18 cellular contexts compared by ENCODE assay signal in the genomic region with DNA sequence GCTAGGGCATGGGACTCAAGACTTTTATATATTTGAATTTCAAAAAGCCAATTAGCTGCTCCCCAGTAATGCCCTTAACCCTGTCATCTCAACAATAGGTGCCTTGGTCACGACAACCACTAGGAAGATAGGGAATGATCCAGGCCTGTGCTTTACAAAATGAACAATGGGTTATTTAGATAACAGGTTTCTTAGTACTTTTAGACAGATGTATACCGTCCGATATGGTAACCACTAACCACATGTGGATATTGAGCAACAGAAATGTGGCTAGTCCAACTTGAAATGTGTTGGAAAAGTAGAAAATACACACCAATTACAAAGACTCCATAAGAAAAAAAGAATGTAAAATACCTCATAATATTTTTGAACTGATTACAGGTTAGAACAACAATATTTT.
"Had no signal": no experiment of that assay in that cellular context is flagged by ENCODE, and none has a peak within 500 bp of the region (broad histone marks: within the 10 kb centered on the region; RNA-seq: fewer than 3 reads in every experiment).

No MANE protein-coding gene starts in this region.

- DNase-seq: activated CD4-positive, alpha-beta T cell treated with anti-CD3 and anti-CD28 coated beads, Interleukin-2, amount 50 U/mL, for 1 hour; activated naive CD4-positive, alpha-beta T cell; activated naive CD8-positive, alpha-beta T cell treated with anti-CD3 and anti-CD28 coated beads, Interleukin-2, amount 10 ng/mL, durations not matched to agents 7 days and 5 days; cortex of kidney; effector CD4-positive, alpha-beta T cell; foreskin fibroblast; hypothalamus; kidney; left ventricle myocardium superior; mucosa of descending colon; naive thymus-derived CD4-positive, alpha-beta T cell; pancreas; sigmoid colon; spleen; stimulated activated naive CD8-positive, alpha-beta T cell treated with anti-CD3 and anti-CD28 coated beads, Interleukin-15, amount 100 ng/mL, for 72 hours; upper lobe of right lung had no signal

- H3K9me3 ChIP-seq: mucosa of descending colon, pancreas, sigmoid colon, spleen, thoracic aorta, upper lobe of right lung had no signal

- H3K4me1 ChIP-seq: pancreas, upper lobe of right lung had no signal

- H3K27me3 ChIP-seq: pancreas, sigmoid colon, spleen, upper lobe of right lung had no signal

- H3K36me3 ChIP-seq: pancreas, sigmoid colon, spleen, thoracic aorta, upper lobe of right lung had no signal

- ATAC-seq: activated CD4-positive, CD25-positive, alpha-beta regulatory T cell treated with anti-CD3 and anti-CD28 coated beads, Interleukin-2, amount 50 U/mL, for 24 hours; left ventricle myocardium superior; mucosa of descending colon; pancreas; stimulated activated naive CD8-positive, alpha-beta T cell treated with anti-CD3 and anti-CD28 coated beads, Interleukin-15, amount 100 ng/mL, for 72 hours; upper lobe of right lung had no signal

- H3K4me3 ChIP-seq: mucosa of descending colon, pancreas, sigmoid colon, spleen, thoracic aorta, upper lobe of right lung had no signal

- H3K27ac ChIP-seq: pancreas, thoracic aorta, upper lobe of right lung had no signal
